18 cellular contexts compared by ENCODE assay signal in the genomic region with DNA sequence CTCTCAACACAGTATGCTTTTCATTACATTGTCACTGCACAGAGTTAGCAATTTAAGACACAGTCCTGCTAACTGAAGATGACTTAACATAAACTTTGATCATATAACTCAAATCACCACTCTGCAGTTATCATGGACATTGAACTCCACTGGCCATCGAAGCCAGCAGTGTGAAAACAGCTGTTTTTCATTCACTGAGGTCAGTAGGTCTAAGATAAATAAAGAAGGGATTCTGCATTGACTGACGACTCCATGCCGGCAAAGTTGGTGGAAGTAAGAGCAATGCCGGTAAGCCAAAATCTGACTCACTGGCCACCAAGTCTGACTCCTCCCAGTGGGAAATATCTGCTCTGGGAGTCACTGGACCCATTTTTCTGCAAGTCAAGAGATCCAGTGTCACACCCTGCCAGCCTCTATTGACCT.
DNase-seq lines count a peak whose midpoint lies in the region; ATAC-seq, FAIRE-seq and TF ChIP-seq lines count a peak whose summit lies in the region.
"Had no signal": no experiment of that assay in that cellular context is flagged by ENCODE, and none has a peak within 500 bp of the region (broad histone marks: within the 10 kb centered on the region; RNA-seq: fewer than 3 reads in every experiment).

No MANE protein-coding gene starts in this region.

- no peak overlapping the region for H3K27ac Mint-ChIP-seq in neural progenitor cell
- H3K27ac Mint-ChIP-seq in activated naive CD8-positive, alpha-beta T cell treated with anti-CD3 and anti-CD28 coated beads, Interleukin-2, amount 50 U/mL, for 24 hours = no peak overlapping the region
- H3K27ac Mint-ChIP-seq: activated CD8-positive, alpha-beta T cell treated with anti-CD3 and anti-CD28 coated beads, Interleukin-2, amount 10 ng/mL, durations not matched to agents 7 days and 5 days; dendritic cell treated with granulocyte-macrophage colony-stimulating factor and Interleukin-4, amounts not matched to agents 40 ng/mL and 50 ng/mL, for 4 days; H9; naive thymus-derived CD4-positive, alpha-beta T cell had no signal

- no peaks in the 10 kb centered on the region for H3F3A ChIP-seq in neural progenitor cell (ENCODE audit: low read depth)

- H2AFZ ChIP-seq in neural progenitor cell (replicated peaks) = no peak overlapping the region

- no peak for TF ChIP-seq POLR2A in GM12892 (IDR thresholded peaks at IDR 0.05; ENCODE audit: low read depth, low read length)

- no peaks in the 10 kb centered on the region for H3K36me3 ChIP-seq in neural progenitor cell
- H3K36me3 ChIP-seq: adrenal gland had no signal

- H3K36me3 Mint-ChIP-seq in neural progenitor cell = peaks cover 3% of the 10 kb centered on the region
- H3K36me3 Mint-ChIP-seq in activated naive CD8-positive, alpha-beta T cell treated with anti-CD3 and anti-CD28 coated beads, Interleukin-2, amount 50 U/mL, for 24 hours (ENCODE audit: low read depth) = no peaks in the 10 kb centered on the region
- H3K36me3 Mint-ChIP-seq: naive thymus-derived CD4-positive, alpha-beta T cell had no signal

- FAIRE-seq in GM12892 (lab: Jason Lieb, UNC) = no peak

- no peaks in the 10 kb centered on the region for H3K4me1 Mint-ChIP-seq in neural progenitor cell
- no peaks in the 10 kb centered on the region for H3K4me1 Mint-ChIP-seq in activated naive CD8-positive, alpha-beta T cell treated with anti-CD3 and anti-CD28 coated beads, Interleukin-2, amount 50 U/mL, for 24 hours
- H3K4me1 Mint-ChIP-seq: H9; naive thymus-derived CD4-positive, alpha-beta T cell had no signal

- H3K27me3 Mint-ChIP-seq in neural progenitor cell (ENCODE audit: insufficient read depth, low read depth) = peaks cover 3% of the 10 kb centered on the region
- H3K27me3 Mint-ChIP-seq in activated naive CD8-positive, alpha-beta T cell treated with anti-CD3 and anti-CD28 coated beads, Interleukin-2, amount 50 U/mL, for 24 hours = no peaks in the 10 kb centered on the region
- H3K27me3 Mint-ChIP-seq: dendritic cell treated with granulocyte-macrophage colony-stimulating factor and Interleukin-4, amounts not matched to agents 40 ng/mL and 50 ng/mL, for 4 days; naive thymus-derived CD4-positive, alpha-beta T cell had no signal

- H3K27me3 ChIP-seq in neural progenitor cell = no peaks in the 10 kb centered on the region
- H3K27me3 ChIP-seq: adrenal gland had no signal

- in situ Hi-C loops in astrocyte of the spinal cord (cut with HindIII; ENCODE audit: low sequenced_read_pairs) = no loop called here

- no peaks in the 10 kb centered on the region for H3K79me2 ChIP-seq in neural progenitor cell (ENCODE audit: low read depth)

- no peaks in the 10 kb centered on the region for H3K4me1 ChIP-seq in neural progenitor cell
- H3K4me1 ChIP-seq: adrenal gland had no signal

- no peak overlapping the region for H3K4me3 Mint-ChIP-seq in neural progenitor cell
- H3K4me3 Mint-ChIP-seq in activated naive CD8-positive, alpha-beta T cell treated with anti-CD3 and anti-CD28 coated beads, Interleukin-2, amount 50 U/mL, for 24 hours = no peak overlapping the region
- H3K4me3 Mint-ChIP-seq: activated CD8-positive, alpha-beta T cell treated with anti-CD3 and anti-CD28 coated beads, Interleukin-2, amount 10 ng/mL, durations not matched to agents 7 days and 5 days; dendritic cell treated with granulocyte-macrophage colony-stimulating factor and Interleukin-4, amounts not matched to agents 40 ng/mL and 50 ng/mL, for 4 days; H9; naive thymus-derived CD4-positive, alpha-beta T cell had no signal

- TF ChIP-seq CTCF in astrocyte of the spinal cord (IDR thresholded peaks at IDR 0.05; ENCODE audit: low read depth, low read length) (no peak), neural progenitor cell (IDR thresholded peaks at IDR 0.05) (no peak)

- H4K20me1 ChIP-seq in neural progenitor cell (ENCODE audit: low read depth) = no peaks in the 10 kb centered on the region

- DNase-seq in AG08396 (ENCODE audit: low spot score) (peak; percentile 72), HS-5 (ENCODE audit: low read depth) (peak; percentile 28), astrocyte of the spinal cord (ENCODE audit: low read depth, low spot score) (peak; percentile 84), left kidney (ENCODE audit: low read depth, low spot score) (peak; percentile 12), neural progenitor cell (ENCODE audit: low spot score) (no peak), GM12892 (ENCODE audit: insufficient read length) (no peak), RPMI8226 (no peak)
- DNase-seq in activated naive CD8-positive, alpha-beta T cell treated with anti-CD3 and anti-CD28 coated beads, Interleukin-2, amount 50 U/mL, for 24 hours = no peak
- DNase-seq: activated CD8-positive, alpha-beta T cell treated with anti-CD3 and anti-CD28 coated beads, Interleukin-2, amount 10 ng/mL, durations not matched to agents 7 days and 5 days; adrenal gland; DMS 273 treated with DMSO at 0.1 percent for 48 hours; H9; left colon; naive thymus-derived CD4-positive, alpha-beta T cell; NCI-H510A treated with DMSO at 0.1 percent for 48 hours; OCI-M1; stimulated activated CD4-positive, alpha-beta T cell treated with anti-CD3 and anti-CD28 coated beads, Interleukin-1b, Interleukin-23, amount 100 ng/mL, for 48 hours had no signal

- H3K9me3 Mint-ChIP-seq in neural progenitor cell = no peaks in the 10 kb centered on the region
- peaks cover 4% of the 10 kb centered on the region for H3K9me3 Mint-ChIP-seq in activated naive CD8-positive, alpha-beta T cell treated with anti-CD3 and anti-CD28 coated beads, Interleukin-2, amount 50 U/mL, for 24 hours
- H3K9me3 Mint-ChIP-seq: H9 had no signal

- H3K4me3 ChIP-seq in astrocyte of the spinal cord (ENCODE audit: low read depth, low read length) (no peak overlapping the region), neural progenitor cell (no peak overlapping the region)
- H3K4me3 ChIP-seq: adrenal gland had no signal

- H3K9ac ChIP-seq in neural progenitor cell = no peak overlapping the region

- H3K4me2 ChIP-seq in neural progenitor cell = no peak overlapping the region

- H3K9me3 ChIP-seq in neural progenitor cell (ENCODE audit: low read depth) = no peaks in the 10 kb centered on the region
- H3K9me3 ChIP-seq: adrenal gland had no signal

- no peak overlapping the region for H3K27ac ChIP-seq in neural progenitor cell
- H3K27ac ChIP-seq: adrenal gland had no signal

- ATAC-seq in activated naive CD8-positive, alpha-beta T cell treated with anti-CD3 and anti-CD28 coated beads, Interleukin-2, amount 50 U/mL, for 24 hours = no peak
- ATAC-seq: activated CD8-positive, alpha-beta T cell treated with anti-CD3 and anti-CD28 coated beads, Interleukin-2, amount 10 ng/mL, durations not matched to agents 7 days and 5 days; left colon; naive thymus-derived CD4-positive, alpha-beta T cell had no signal

Comparison
In these comparisons a context has a peak if more than half of its experiments do, and no peak if none do; other contexts are left out.
1. DNase-seq: peak in AG08396 (single experiment), HS-5 (single experiment), astrocyte of the spinal cord (single experiment) and left kidney (single experiment); none in neural progenitor cell (single experiment), GM12892 (single experiment), activated naive CD8-positive, alpha-beta T cell treated with anti-CD3 and anti-CD28 coated beads, Interleukin-2, amount 50 U/mL, for 24 hours (single experiment) and RPMI8226 (single experiment).